In genomic region chr18:74861154-74861553, GRCh38 we compare ENCODE assay signal across 18 cellular contexts.
DNase-seq lines count a peak whose midpoint lies in the region; ATAC-seq and TF ChIP-seq lines count a peak whose summit lies in the region.
"Had no signal": no experiment of that assay in that cellular context is flagged by ENCODE, and none has a peak within 500 bp of the region (broad histone marks: within the 10 kb centered on the region; RNA-seq: fewer than 3 reads in every experiment).

No MANE protein-coding gene starts in this region.

- intact Hi-C loops in heart right ventricle (cut with DNase I): loop anchor here in 2 of 10 donors (5.0 kb wide), 1 partner anchor 59 kb away; no protein-coding TSS in a partner anchor
- intact Hi-C loops in lower leg skin (cut with DNase I; ENCODE audit: low total_unique reads): no loop called here
- intact Hi-C loops in naive thymus-derived CD4-positive, alpha-beta T cell (cut with micrococcal nuclease): no loop called here

- H3K36me3 ChIP-seq in heart right ventricle (no peaks in the 10 kb centered on the region), rectal smooth muscle tissue (ENCODE audit: control insufficient read depth, insufficient read depth, low read length) (no peaks in the 10 kb centered on the region)
- H3K36me3 ChIP-seq in naive thymus-derived CD4-positive, alpha-beta T cell (ENCODE audit: control insufficient read depth in 2 of 3, insufficient read depth in 3 of 3, low read length in 3 of 3): no peaks in the 10 kb centered on the region
- H3K36me3 ChIP-seq: BLaER1 had no signal

- WGBS in heart right ventricle, 2 donors: 40 to 41% methylated on average over 4 of the region's 4 CpGs
- 72 to 76% methylated on average over 4 of the region's 4 CpGs for WGBS in lower leg skin, 2 donors

- TF ChIP-seq CTCF in VCaP (conservative IDR thresholded peaks at IDR 0.05): no peak
- no peak for TF ChIP-seq CTCF in heart right ventricle (IDR thresholded peaks at IDR 0.05)
- no peak for TF ChIP-seq CTCF in glutamatergic neuron (IDR thresholded peaks at IDR 0.05; ENCODE audit: partially characterized antibody, unreplicated experiment)
- no peak for TF ChIP-seq CTCF in lower leg skin (IDR thresholded peaks at IDR 0.05)

- H3K9me3 ChIP-seq in heart right ventricle: no peaks in the 10 kb centered on the region
- H3K9me3 ChIP-seq in naive thymus-derived CD4-positive, alpha-beta T cell (ENCODE audit: control insufficient read depth in 2 of 3, low read length in 3 of 3): no peaks in the 10 kb centered on the region
- H3K9me3 ChIP-seq: BLaER1, testis had no signal

- H3K27me3 Mint-ChIP-seq in glutamatergic neuron (ENCODE audit: unreplicated experiment): no peaks in the 10 kb centered on the region
- H3K27me3 Mint-ChIP-seq in naive thymus-derived CD4-positive, alpha-beta T cell: no peaks in the 10 kb centered on the region
- H3K27me3 Mint-ChIP-seq: activated CD4-positive, alpha-beta memory T cell treated with anti-CD3 and anti-CD28 coated beads for 36 hours had no signal

- H3K4me1 ChIP-seq in heart right ventricle (peaks cover 0 to 27% (median 2%) of the 10 kb centered on the region in 9 donors), rectal smooth muscle tissue (ENCODE audit: control insufficient read depth, insufficient read depth, low read length) (peaks cover 11% of the 10 kb centered on the region)
- H3K4me1 ChIP-seq in naive thymus-derived CD4-positive, alpha-beta T cell (ENCODE audit: control insufficient read depth in 2 of 2, insufficient read depth in 2 of 2, low read length in 2 of 2): no peaks in the 10 kb centered on the region
- H3K4me1 ChIP-seq: BLaER1 had no signal

- no peak overlapping the region for H3K27ac Mint-ChIP-seq in glutamatergic neuron (ENCODE audit: unreplicated experiment)
- no peak overlapping the region for H3K27ac Mint-ChIP-seq in naive thymus-derived CD4-positive, alpha-beta T cell
- H3K27ac Mint-ChIP-seq: activated CD4-positive, alpha-beta memory T cell treated with anti-CD3 and anti-CD28 coated beads for 36 hours had no signal

- no peaks in the 10 kb centered on the region for H3K36me3 Mint-ChIP-seq in glutamatergic neuron (ENCODE audit: unreplicated experiment)
- peaks cover 0 to 6% (median 0%) of the 10 kb centered on the region in 5 donors for H3K36me3 Mint-ChIP-seq in naive thymus-derived CD4-positive, alpha-beta T cell

- no peaks in the 10 kb centered on the region for H3K27me3 ChIP-seq in heart right ventricle
- no peaks in the 10 kb centered on the region for H3K27me3 ChIP-seq in rectal smooth muscle tissue (ENCODE audit: control insufficient read depth, insufficient read depth, low read length)
- no peaks in the 10 kb centered on the region for H3K27me3 ChIP-seq in naive thymus-derived CD4-positive, alpha-beta T cell (ENCODE audit: control insufficient read depth in 2 of 2, insufficient read depth in 2 of 2, low read length in 2 of 2)
- H3K27me3 ChIP-seq: BLaER1, testis had no signal

- DNase-seq in HEK293T (ENCODE audit: extremely low spot score): peak; percentile 33
- DNase-seq in heart right ventricle: no peak
- no peak for DNase-seq in glutamatergic neuron
- DNase-seq in lower leg skin (ENCODE audit: low spot score in 2 of 2): no peak
- no peak for DNase-seq in naive thymus-derived CD4-positive, alpha-beta T cell
- DNase-seq: activated CD4-positive, alpha-beta memory T cell treated with anti-CD3 and anti-CD28 coated beads for 36 hours; cerebellar nuclear complex; DMS 273 treated with DMSO at 0.1 percent for 48 hours; KG1; NCI-H1048; NCI-H2081; NCI-H526 treated with DMSO at 0.1 percent for 48 hours; SW 1271; testis had no signal

- H3K4me3 Mint-ChIP-seq in glutamatergic neuron (ENCODE audit: unreplicated experiment): no peak overlapping the region
- H3K4me3 Mint-ChIP-seq in naive thymus-derived CD4-positive, alpha-beta T cell: no peak overlapping the region
- H3K4me3 Mint-ChIP-seq: activated CD4-positive, alpha-beta memory T cell treated with anti-CD3 and anti-CD28 coated beads for 36 hours had no signal

- no peaks in the 10 kb centered on the region for H3K9me3 Mint-ChIP-seq in glutamatergic neuron (ENCODE audit: unreplicated experiment)
- H3K9me3 Mint-ChIP-seq in naive thymus-derived CD4-positive, alpha-beta T cell: no peaks in the 10 kb centered on the region
- H3K9me3 Mint-ChIP-seq: activated CD4-positive, alpha-beta memory T cell treated with anti-CD3 and anti-CD28 coated beads for 36 hours had no signal

- H3K4me1 Mint-ChIP-seq in glutamatergic neuron (ENCODE audit: low read depth, unreplicated experiment): peaks cover 5% of the 10 kb centered on the region
- peaks cover 0 to 4% (median 0%) of the 10 kb centered on the region in 7 donors for H3K4me1 Mint-ChIP-seq in naive thymus-derived CD4-positive, alpha-beta T cell

- no peak for TF ChIP-seq POLR2A in lower leg skin (IDR thresholded peaks at IDR 0.05)

- POLR2A ChIA-PET in HEK293T (lab: Yijun Ruan, JAX): no interaction called here
- POLR2A ChIA-PET in naive thymus-derived CD4-positive, alpha-beta T cell (lab: Charles Lee): interaction anchor here (0.8 kb wide), 1 partner anchor 124 kb away, joined by 3 read pairs; no protein-coding TSS in a partner anchor

- CTCF ChIA-PET in HEK293T (lab: Yijun Ruan, JAX): interaction anchor here (0.6 kb wide), 1 partner anchor 574 kb away, joined by 3 read pairs; no protein-coding TSS in a partner anchor
- CTCF ChIA-PET in naive thymus-derived CD4-positive, alpha-beta T cell (lab: Charles Lee): no interaction called here

- ATAC-seq in heart right ventricle (peak in 7 of 8 donors; percentile 7 to 41 (median 33)), GM21447 (IDR thresholded peaks at IDR 0.05; ENCODE audit: unreplicated experiment) (no peak)
- no peak for ATAC-seq in naive thymus-derived CD4-positive, alpha-beta T cell

- H3K9ac ChIP-seq in rectal smooth muscle tissue (ENCODE audit: low read length): no peak overlapping the region
- H3K9ac ChIP-seq: BLaER1 had no signal

- H3K27ac ChIP-seq in VCaP (peak overlapping the region; percentile 50), heart right ventricle (peak overlapping the region in 8 of 10 donors; percentile 18 to 77 (median 53)), rectal smooth muscle tissue (ENCODE audit: low read depth, low read length) (peak overlapping the region; percentile 40)
- H3K27ac ChIP-seq in naive thymus-derived CD4-positive, alpha-beta T cell (ENCODE audit: low read depth, low read length): no peak overlapping the region
- H3K27ac ChIP-seq: BLaER1, testis had no signal

- no peak overlapping the region for H3K4me3 ChIP-seq in heart right ventricle
- H3K4me3 ChIP-seq in rectal smooth muscle tissue (ENCODE audit: low read length): no peak overlapping the region
- no peak overlapping the region for H3K4me3 ChIP-seq in lower leg skin (ENCODE audit: low read depth, poor library complexity, severe bottlenecking)
- no peak overlapping the region for H3K4me3 ChIP-seq in naive thymus-derived CD4-positive, alpha-beta T cell (ENCODE audit: low read length)
- H3K4me3 ChIP-seq: BLaER1, testis had no signal

TF ChIP-seq in HEK293T, 16 proteins besides CTCF, POLR2A, EP300 and RAD21:
- TF ChIP-seq L3MBTL2 (conservative IDR thresholded peaks at IDR 0.05) (no peak), BHLHE40 (IDR thresholded peaks at IDR 0.05; ENCODE audit: borderline replicate concordance) (no peak), FOXK2 (IDR thresholded peaks at IDR 0.05) (peak; percentile 57; the same call in 1 of the 2 replicates), PKNOX1 (IDR thresholded peaks at IDR 0.05) (peak; percentile 98), NFRKB (IDR thresholded peaks at IDR 0.05) (no peak), FOXA1 (IDR thresholded peaks at IDR 0.05) (no peak), ELF4 (IDR thresholded peaks at IDR 0.05) (no peak), ZNF384 (IDR thresholded peaks at IDR 0.05) (no peak), CTBP1 (IDR thresholded peaks at IDR 0.05; ENCODE audit: borderline replicate concordance) (peak; percentile 99), ARNT (IDR thresholded peaks at IDR 0.05) (peak; percentile 99), LEF1 (IDR thresholded peaks at IDR 0.05; ENCODE audit: borderline replicate concordance) (peak; percentile 82; the same call in 1 of the 2 replicates), FOXM1 (IDR thresholded peaks at IDR 0.05; ENCODE audit: borderline replicate concordance) (no peak), SP1 (IDR thresholded peaks at IDR 0.05) (no peak), TARDBP (IDR thresholded peaks at IDR 0.05) (no peak), SUZ12 (IDR thresholded peaks at IDR 0.05) (no peak), HDGF (IDR thresholded peaks at IDR 0.05; ENCODE audit: borderline replicate concordance) (no peak)

Comparison
In these comparisons a context has a peak if more than half of its experiments do, and no peak if none do; other contexts are left out.
1. ATAC-seq: peak in heart right ventricle (7 of 8); none in GM21447 (single experiment) and naive thymus-derived CD4-positive, alpha-beta T cell (single experiment).